In genomic region chr16:11345040-11345862, GRCh38 we compare ENCODE assay signal across 8 cellular contexts. TPM values are rescaled to one million over a fixed set of nuclear protein-coding genes. Genes with fewer than 3 reads are reported as not detected.
DNase-seq lines count a peak whose midpoint lies in the region; ATAC-seq lines count a peak whose summit lies in the region.

RMI2 (plus strand) TSS chr16:11345459; CDS start chr16:11345472, 13 bp downstream.

- peaks cover 11% of the 10 kb centered on the region for H3K36me3 Mint-ChIP-seq in effector memory CD8-positive, alpha-beta T cell (ENCODE audit: insufficient read depth)

- H3K9me3 Mint-ChIP-seq in effector memory CD8-positive, alpha-beta T cell: no peaks in the 10 kb centered on the region

- peak; percentile 97 for ATAC-seq in GM21360 (IDR thresholded peaks at IDR 0.05; ENCODE audit: unreplicated experiment)
- peak; percentile 99 for ATAC-seq in effector memory CD8-positive, alpha-beta T cell (replicated peaks)

- DNase-seq in COLO829 (ENCODE audit: low spot score): peak; percentile 97
- DNase-seq in HT-29 (ENCODE audit: low spot score): peak; percentile 95
- peak; percentile 83 for DNase-seq in NK-92 treated with Interleukin-12 subunit alpha and Interleukin-12 subunit beta, amount 100 ng/mL, for 24 hours (lab: John Stamatoyannopoulos, UW)
- DNase-seq in activated CD8-positive, alpha-beta memory T cell treated with anti-CD3 and anti-CD28 coated beads for 1 hour (ENCODE audit: extremely low read depth in 1 of 2, low read depth in 1 of 2): peak; percentile 91 to 92
- peak; percentile 90 to 93 (median 92) for DNase-seq in effector memory CD8-positive, alpha-beta T cell
- peak; percentile 97 for DNase-seq in medulla oblongata (ENCODE audit: extremely low spot score)
- DNase-seq in stimulated activated CD8-positive, alpha-beta memory T cell treated with anti-CD3 and anti-CD28 coated beads, Interleukin-12 subunit alpha, Interleukin-12 subunit beta, amount 100 ng/mL, for 1 hour (ENCODE audit: low read depth): peak; percentile 93

- H3K4me3 Mint-ChIP-seq in effector memory CD8-positive, alpha-beta T cell: peak within 1 kb of the TSS; percentile 84 to 86

- peaks cover 5 to 11% of the 10 kb centered on the region in 2 donors for H3K4me1 Mint-ChIP-seq in effector memory CD8-positive, alpha-beta T cell (ENCODE audit: low read depth in 2 of 2)

- peak within 1 kb of the TSS in 1 of 2 donors; percentile 78 for H3K27ac Mint-ChIP-seq in effector memory CD8-positive, alpha-beta T cell

- H3K27me3 Mint-ChIP-seq in effector memory CD8-positive, alpha-beta T cell: peaks cover 0 to 40% of the 10 kb centered on the region in 2 donors

RNA-seq across cellular contexts. Expression of gene RMI2, which starts in this region (rescaled TPM):
- 15.8 and 20.9 TPM in 2 replicates for total RNA-seq in HT-29 (2014; rRNA removed; shearing (Covaris generic))

Comparison
In these comparisons a context has a peak if more than half of its experiments do, and no peak if none do; other contexts are left out.
1. Peak in every context shown above with its lines: DNase-seq and ATAC-seq.